ENCODE assay signal across 1 cellular context in the genomic region with DNA sequence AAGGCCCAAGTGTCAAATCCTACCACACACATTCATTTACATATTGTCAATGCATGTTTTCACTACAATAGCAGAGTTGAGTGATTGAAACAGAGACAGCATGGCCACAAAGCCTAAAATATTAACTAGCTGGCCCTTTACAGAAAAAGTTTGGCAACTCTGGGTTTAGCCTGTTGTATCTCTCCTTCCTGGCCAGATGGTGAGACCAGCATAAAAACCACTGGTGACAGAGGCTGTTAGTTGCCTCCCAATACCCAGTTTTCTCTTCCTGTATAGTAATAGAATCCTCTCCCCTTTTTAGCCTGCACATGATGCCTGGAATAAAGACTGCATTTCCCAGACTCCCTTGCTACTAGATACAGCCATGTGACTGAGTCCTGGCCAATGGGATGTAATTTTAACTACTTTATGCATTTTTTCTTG.
TF ChIP-seq lines count a peak whose summit lies in the region.

No MANE protein-coding gene starts in this region.

TF ChIP-seq in GM12878, 131 proteins besides CTCF, POLR2A, EP300 and RAD21 (continued from another document):
- TF ChIP-seq, protein P1, sequence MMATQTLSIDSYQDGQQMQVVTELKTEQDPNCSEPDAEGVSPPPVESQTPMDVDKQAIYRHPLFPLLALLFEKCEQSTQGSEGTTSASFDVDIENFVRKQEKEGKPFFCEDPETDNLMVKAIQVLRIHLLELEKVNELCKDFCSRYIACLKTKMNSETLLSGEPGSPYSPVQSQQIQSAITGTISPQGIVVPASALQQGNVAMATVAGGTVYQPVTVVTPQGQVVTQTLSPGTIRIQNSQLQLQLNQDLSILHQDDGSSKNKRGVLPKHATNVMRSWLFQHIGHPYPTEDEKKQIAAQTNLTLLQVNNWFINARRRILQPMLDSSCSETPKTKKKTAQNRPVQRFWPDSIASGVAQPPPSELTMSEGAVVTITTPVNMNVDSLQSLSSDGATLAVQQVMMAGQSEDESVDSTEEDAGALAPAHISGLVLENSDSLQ (IDR thresholded peaks at IDR 0.05): peak; percentile 36; the same call in 1 of the 2 replicates
- TF ChIP-seq KAT2A (conservative IDR thresholded peaks at IDR 0.05; ENCODE audit: control insufficient read depth, low read depth, low read length): no peak
- peak; percentile 87 for TF ChIP-seq RAD51 (IDR thresholded peaks at IDR 0.05)
- TF ChIP-seq CREB1 (IDR thresholded peaks at IDR 0.05; ENCODE audit: low read depth): no peak
- peak; percentile 27; the same call in 1 of the 3 replicates for TF ChIP-seq POU2F2 (IDR thresholded peaks at IDR 0.05; ENCODE audit: borderline replicate concordance, low read depth, low read length)
- peak; percentile 76 for TF ChIP-seq HCFC1 (IDR thresholded peaks at IDR 0.05; ENCODE audit: low read length)
- TF ChIP-seq, protein P2, sequence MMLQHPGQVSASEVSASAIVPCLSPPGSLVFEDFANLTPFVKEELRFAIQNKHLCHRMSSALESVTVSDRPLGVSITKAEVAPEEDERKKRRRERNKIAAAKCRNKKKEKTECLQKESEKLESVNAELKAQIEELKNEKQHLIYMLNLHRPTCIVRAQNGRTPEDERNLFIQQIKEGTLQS (IDR thresholded peaks at IDR 0.05; ENCODE audit: borderline replicate concordance, extremely low read depth, low read depth, low read length): peak; percentile 74; the same call in 1 of the 2 replicates
- TF ChIP-seq SPI1 (IDR thresholded peaks at IDR 0.05; ENCODE audit: borderline replicate concordance, insufficient read depth, low read depth, low read length): no peak
- no peak for TF ChIP-seq NR2F1 (conservative IDR thresholded peaks at IDR 0.05)
- TF ChIP-seq CBX3 (IDR thresholded peaks at IDR 0.05; ENCODE audit: borderline replicate concordance, low read depth): no peak
- TF ChIP-seq CREM (IDR thresholded peaks at IDR 0.05; ENCODE audit: low read depth): peak; percentile 21; the same call in 1 of the 2 replicates
